Comparison of ENCODE assay signal across 21 cellular contexts in genomic region chr18:14916851-14917250, GRCh38.
"Had no signal": no experiment of that assay in that cellular context is flagged by ENCODE, and none has a peak within 500 bp of the region (broad histone marks: within the 10 kb centered on the region; RNA-seq: fewer than 3 reads in every experiment).

No MANE protein-coding gene starts in this region.

- H3K4me1 ChIP-seq: SJSA1 had no signal

- ATAC-seq: HepG2 had no signal

- DNase-seq: IMR-90, Karpas-422, KG1, MM.1S, NCI-H1092 treated with DMSO at 0.1 percent for 48 hours, NCI-H1436, NCI-H187, NCI-H2029, NCI-H2081 treated with DMSO at 0.1 percent for 48 hours, NCI-H2171, NCI-H226, NCI-H510A, NCI-H524 treated with DMSO at 0.1 percent for 48 hours, NCI-H69, NCI-H774, Right ventricle myocardium superior, RPMI8226, SIG-M5 had no signal

- H3K36me3 ChIP-seq: SJSA1 had no signal

- H3K4me3 ChIP-seq: SJSA1, SK-N-MC had no signal

- H3K27ac ChIP-seq: SJSA1, SK-N-MC had no signal

- H3K27me3 ChIP-seq: SJSA1 had no signal
